Comparison of ENCODE assay signal across 8 cellular contexts in the genomic region with DNA sequence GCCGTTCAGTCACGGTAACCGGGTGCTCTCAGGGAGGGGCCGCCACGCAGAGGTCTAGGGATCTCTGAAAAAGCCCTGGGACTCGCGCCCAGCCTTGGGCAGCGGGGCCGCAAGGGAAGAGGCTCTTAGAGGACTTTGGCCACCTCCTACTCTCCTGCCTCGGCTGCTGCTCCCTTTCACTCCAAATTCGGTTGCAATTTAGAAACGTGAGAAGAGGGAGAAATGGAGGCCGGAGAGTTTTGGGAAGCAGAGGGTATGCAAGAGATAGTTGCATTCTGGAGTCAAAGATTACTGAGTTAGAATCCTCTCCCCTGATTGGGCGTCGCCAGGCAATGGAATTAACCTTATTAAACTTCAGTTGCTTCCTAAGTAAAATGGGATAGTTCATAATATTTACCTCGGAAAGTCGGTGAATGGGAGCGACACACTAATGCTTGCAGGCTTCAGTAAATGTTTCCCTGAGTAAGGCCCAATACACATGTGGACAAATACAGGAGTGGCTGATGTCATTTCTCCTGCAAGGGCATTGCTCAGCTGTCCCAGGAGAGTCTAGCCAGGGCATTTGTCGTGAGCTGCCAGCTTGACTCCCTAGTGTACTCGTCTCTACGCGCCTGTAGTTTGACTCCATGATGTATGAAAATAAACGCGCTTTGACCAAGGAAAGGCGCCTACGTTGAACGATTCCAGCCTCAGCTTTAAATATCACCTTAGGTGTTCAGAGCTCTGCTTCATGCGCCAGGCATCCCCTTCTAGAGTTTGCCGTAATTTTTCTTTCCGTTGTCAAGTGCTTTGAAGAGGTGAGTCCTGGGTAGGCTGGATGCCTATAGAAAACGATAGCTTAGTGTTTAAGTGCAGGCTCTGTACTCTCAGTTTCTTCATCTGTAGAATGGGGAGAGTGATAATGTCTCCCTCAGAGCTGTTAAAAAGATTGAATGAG. TPM values are rescaled to one million over a fixed set of nuclear protein-coding genes. Genes with fewer than 3 reads are reported as not detected.
DNase-seq lines count a peak whose midpoint lies in the region; ATAC-seq and TF ChIP-seq lines count a peak whose summit lies in the region.

No MANE protein-coding gene starts in this region.

- TF ChIP-seq CTCF in OCI-LY7 (conservative IDR thresholded peaks at IDR 0.05; ENCODE audit: low read length) (no peak), MCF 10A (IDR thresholded peaks at IDR 0.05; ENCODE audit: unreplicated experiment) (no peak)

- H4K20me1 ChIP-seq in OCI-LY7 (ENCODE audit: insufficient read depth, low read length), result peaks cover 52% of the 10 kb centered on the region

- H3K9me3 Mint-ChIP-seq in MCF 10A (ENCODE audit: unreplicated experiment), result no peaks in the 10 kb centered on the region
- no peaks in the 10 kb centered on the region for H3K9me3 Mint-ChIP-seq in stimulated activated effector memory CD8-positive, alpha-beta T cell treated with anti-CD3 and anti-CD28 coated beads, Interleukin-12 subunit alpha, Interleukin-12 subunit beta, amount 100 ng/mL, for 72 hours

- H3K4me1 ChIP-seq in OCI-LY7 (ENCODE audit: insufficient read depth, low read length, poor library complexity, severe bottlenecking), result peaks cover 28% of the 10 kb centered on the region

- H3K27ac Mint-ChIP-seq in MCF 10A (ENCODE audit: low read depth, unreplicated experiment), result peak overlapping the region; percentile 80
- peak overlapping the region; percentile 99 for H3K27ac Mint-ChIP-seq in stimulated activated effector memory CD8-positive, alpha-beta T cell treated with anti-CD3 and anti-CD28 coated beads, Interleukin-12 subunit alpha, Interleukin-12 subunit beta, amount 100 ng/mL, for 72 hours

- H3K9me3 ChIP-seq in OCI-LY7 (ENCODE audit: low read length), result no peaks in the 10 kb centered on the region

- intact Hi-C loops in OCI-LY7 (cut with micrococcal nuclease; ENCODE audit: unreplicated experiment) (loop anchor here (2.0 kb wide), 1 partner anchor 27 kb away; a partner anchor contains a TSS), MCF 10A (cut with micrococcal nuclease) (loop anchor here (2.0 kb wide), 1 partner anchor 25 kb away; no protein-coding TSS in a partner anchor), posterior cingulate gyrus (cut with DNase I) (no loop called here)

- H3K79me2 ChIP-seq in OCI-LY7 (ENCODE audit: insufficient read depth, low read depth, low read length), result peaks cover 64% of the 10 kb centered on the region

- DNase-seq in DMS79 (lab: John Stamatoyannopoulos, UW) (peak; percentile 7), GM19240 (ENCODE audit: insufficient read length, low spot score) (peak; percentile 15), OCI-LY7 (ENCODE audit: low spot score) (peak; percentile 28), MCF 10A (ENCODE audit: unreplicated experiment) (peak; percentile 35), islet precursor cell (peak; percentile 69), posterior cingulate gyrus (no peak)
- no peak for DNase-seq in stimulated activated effector memory CD8-positive, alpha-beta T cell treated with anti-CD3 and anti-CD28 coated beads, Interleukin-12 subunit alpha, Interleukin-12 subunit beta, amount 100 ng/mL, for 72 hours (ENCODE audit: low spot score in 2 of 2)

- peak overlapping the region; percentile 34 for H3K27ac ChIP-seq in OCI-LY7 (ENCODE audit: low read depth, low read length, poor library complexity, severe bottlenecking)

- H2AFZ ChIP-seq in OCI-LY7 (ENCODE audit: low read length), result peak overlapping the region; percentile 51

- peaks cover 25% of the 10 kb centered on the region for H3K4me1 Mint-ChIP-seq in MCF 10A (ENCODE audit: insufficient read depth, unreplicated experiment)
- peaks cover 55% of the 10 kb centered on the region for H3K4me1 Mint-ChIP-seq in stimulated activated effector memory CD8-positive, alpha-beta T cell treated with anti-CD3 and anti-CD28 coated beads, Interleukin-12 subunit alpha, Interleukin-12 subunit beta, amount 100 ng/mL, for 72 hours

- H3K4me3 Mint-ChIP-seq in MCF 10A (ENCODE audit: unreplicated experiment), result peak overlapping the region; percentile 83
- peak overlapping the region; percentile 89 for H3K4me3 Mint-ChIP-seq in stimulated activated effector memory CD8-positive, alpha-beta T cell treated with anti-CD3 and anti-CD28 coated beads, Interleukin-12 subunit alpha, Interleukin-12 subunit beta, amount 100 ng/mL, for 72 hours

- H3K36me3 Mint-ChIP-seq in MCF 10A (ENCODE audit: insufficient read depth, unreplicated experiment), result peaks cover 46% of the 10 kb centered on the region
- peaks cover 85% of the 10 kb centered on the region for H3K36me3 Mint-ChIP-seq in stimulated activated effector memory CD8-positive, alpha-beta T cell treated with anti-CD3 and anti-CD28 coated beads, Interleukin-12 subunit alpha, Interleukin-12 subunit beta, amount 100 ng/mL, for 72 hours

- POLR2A ChIA-PET in OCI-LY7 (lab: Charles Lee), result interaction anchor here (0.6 to 1.4 kb wide), 13 partner anchors 9 to 268 kb away, joined by 3 to 9 read pairs (median 3); no protein-coding TSS in a partner anchor
- POLR2A ChIA-PET in MCF 10A (lab: Yijun Ruan, JAX), result interaction anchor here (0.6 to 3.5 kb wide), 39 partner anchors 9 to 1527 kb away, joined by 3 to 35 read pairs (median 4); a partner anchor contains a TSS

- no peaks in the 10 kb centered on the region for H3K9me2 ChIP-seq in OCI-LY7 (ENCODE audit: insufficient read depth, low read length)

- BruUV-seq in OCI-LY7 (replicated peaks; lab: Mats Ljungman, UMichigan) (TSS peak; percentile 48), MCF 10A (replicated peaks; lab: Mats Ljungman, UMichigan) (TSS peak; percentile 48)

- peaks cover 64% of the 10 kb centered on the region for H3K36me3 ChIP-seq in OCI-LY7 (ENCODE audit: insufficient read depth, low read length)

- H3K4me2 ChIP-seq in OCI-LY7 (ENCODE audit: low read length), result peak overlapping the region; percentile 94

- CTCF ChIA-PET in OCI-LY7 (lab: Charles Lee; ENCODE audit: unreplicated experiment), result no interaction called here
- CTCF ChIA-PET in MCF 10A (lab: Yijun Ruan, JAX), result interaction anchor here (0.5 to 1.4 kb wide), 5 partner anchors 14 to 96 kb away, joined by 3 to 4 read pairs (median 3); no protein-coding TSS in a partner anchor

- ATAC-seq in HG03159 (IDR thresholded peaks at IDR 0.05; ENCODE audit: unreplicated experiment), result peak; percentile 46
- ATAC-seq in stimulated activated effector memory CD8-positive, alpha-beta T cell treated with anti-CD3 and anti-CD28 coated beads, Interleukin-12 subunit alpha, Interleukin-12 subunit beta, amount 100 ng/mL, for 72 hours, result peak; percentile 55

- no peaks in the 10 kb centered on the region for H3K27me3 Mint-ChIP-seq in MCF 10A (ENCODE audit: insufficient read depth, unreplicated experiment)

- H3K4me3 ChIP-seq in OCI-LY7 (ENCODE audit: low read depth, low read length, poor library complexity, severe bottlenecking), result peak overlapping the region; percentile 89

RNA-seq across cellular contexts. Expression of a gene that starts 0.7 kb away (rescaled TPM):
- total RNA-seq in OCI-LY7 (2014; rRNA removed; shearing (Covaris generic)), result 35.1 and 78.7 TPM in 2 replicates
- total RNA-seq in OCI-LY7 (2022) (45.3 and 56.8 TPM in 2 replicates), MCF 10A (2022) (68.5 and 72.5 TPM in 2 replicates)

RNA-seq across cellular contexts. Expression of a gene that starts 0.9 kb away (rescaled TPM):
- total RNA-seq in OCI-LY7 (2014; rRNA removed; shearing (Covaris generic)), result 123 and 229 TPM in 2 replicates
- total RNA-seq in OCI-LY7 (2022) (270 and 273 TPM in 2 replicates), MCF 10A (2022) (81.7 and 83.4 TPM in 2 replicates)

RNA-seq across cellular contexts. Expression of a gene that starts 26.7 kb away (rescaled TPM):
- 87.7 and 108 TPM in 2 replicates for total RNA-seq in OCI-LY7 (2014; rRNA removed; shearing (Covaris generic))
- 101 and 105 TPM in 2 replicates for total RNA-seq in OCI-LY7 (2022)
- 97.2 and 109 TPM in 2 replicates for total RNA-seq in MCF 10A (2022)

Comparison
In these comparisons a context has a peak if more than half of its experiments do, and no peak if none do; other contexts are left out.
1. DNase-seq: peak in DMS79 (single experiment), GM19240 (single experiment), OCI-LY7 (single experiment), MCF 10A (single experiment) and islet precursor cell (single experiment); none in stimulated activated effector memory CD8-positive, alpha-beta T cell treated with anti-CD3 and anti-CD28 coated beads, Interleukin-12 subunit alpha, Interleukin-12 subunit beta, amount 100 ng/mL, for 72 hours (0 of 2) and posterior cingulate gyrus (0 of 10).